In the genomic region with DNA sequence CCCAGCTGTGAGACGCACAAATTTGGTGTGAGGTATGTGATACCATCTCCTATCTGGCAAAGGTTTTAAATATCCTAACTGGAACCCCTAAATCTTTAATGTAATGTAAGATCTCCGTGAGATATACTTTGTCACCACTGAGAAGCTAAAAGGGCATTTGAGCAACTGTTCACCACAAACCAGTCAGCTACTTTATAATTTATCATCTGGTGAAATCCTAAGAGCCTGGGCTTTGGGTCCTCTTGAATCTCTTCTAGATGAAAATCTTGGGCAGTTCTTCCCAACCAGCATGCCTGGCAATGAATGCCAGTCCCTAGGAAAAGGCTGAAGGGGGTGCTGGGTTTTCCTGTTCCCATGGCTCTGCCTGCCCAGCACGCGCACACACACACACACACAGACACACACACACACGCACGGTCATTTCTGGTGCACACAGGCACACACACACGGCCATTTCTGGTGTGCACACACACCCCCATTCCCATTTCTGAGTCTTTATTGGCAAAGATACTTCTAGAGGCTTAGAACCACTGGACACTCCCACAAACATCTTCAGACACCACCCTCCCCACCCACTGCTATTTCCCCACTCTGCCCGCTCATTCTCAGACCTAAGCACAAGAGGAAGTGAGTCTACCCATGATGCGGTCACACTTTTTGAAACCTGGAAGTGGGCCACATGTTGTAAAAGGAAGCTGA, we compare ENCODE assay signal across 8 cellular contexts.
DNase-seq lines count a peak whose midpoint lies in the region; ATAC-seq and TF ChIP-seq lines count a peak whose summit lies in the region.

No MANE protein-coding gene starts in this region.

- peaks cover 87% of the 10 kb centered on the region for H3K4me1 ChIP-seq in Panc1 (ENCODE audit: control insufficient read depth, insufficient read depth, low read length)
- H3K4me1 ChIP-seq in sigmoid colon = peaks cover 0 to 39% (median 29%) of the 10 kb centered on the region in 4 donors

- CTCF ChIA-PET in Panc1 (lab: Charles Lee) = no interaction called here

- H3K27me3 ChIP-seq in Panc1 (ENCODE audit: control insufficient read depth, insufficient read depth, low read length) (no peaks in the 10 kb centered on the region), sigmoid colon (no peaks in the 10 kb centered on the region)

- in situ Hi-C loops in Panc1 (cut with HindIII; ENCODE audit: low pct_unique_long_range_greater_than_20kb, low sequenced_read_pairs) = no loop called here

- TF ChIP-seq CTCF in Panc1 (IDR thresholded peaks at IDR 0.05) = no peak
- no peak for TF ChIP-seq CTCF in sigmoid colon (IDR thresholded peaks at IDR 0.05)

- POLR2A ChIA-PET in Panc1 (lab: Charles Lee) = interaction anchor here (0.5 to 1.6 kb wide), 7 partner anchors 16 to 880 kb away, joined by 3 to 9 read pairs (median 5); no protein-coding TSS in a partner anchor

- H3K4me3 ChIP-seq in Panc1 (ENCODE audit: low read depth in 2 of 2, low read length in 2 of 2) (peak overlapping the region; percentile 13 to 49), sigmoid colon (no peak overlapping the region)

- WGBS in sigmoid colon, 2 donors = 20 to 21% methylated on average over 9 of the region's 9 CpGs

- intact Hi-C loops in Panc1 (cut with micrococcal nuclease; ENCODE audit: unreplicated experiment) = no loop called here
- intact Hi-C loops in sigmoid colon (cut with DNase I) = no loop called here

- no peaks in the 10 kb centered on the region for H3K36me3 ChIP-seq in Panc1 (ENCODE audit: control insufficient read depth, insufficient read depth, low read length)
- H3K36me3 ChIP-seq in sigmoid colon = no peaks in the 10 kb centered on the region

- TF ChIP-seq POLR2A in sigmoid colon (IDR thresholded peaks at IDR 0.05) = no peak

- H3K4me1 Mint-ChIP-seq in activated T-cell treated with anti-CD3 and anti-CD28 coated beads, Interleukin-2, amount 50 U/mL, for 72 hours (ENCODE audit: low read depth) = peaks cover 50% of the 10 kb centered on the region

- ATAC-seq in GM18519 (IDR thresholded peaks at IDR 0.05; ENCODE audit: low FRiP score, unreplicated experiment) = peak; percentile 39
- peak; percentile 58 for ATAC-seq in HG02943 (IDR thresholded peaks at IDR 0.05; ENCODE audit: low read depth, unreplicated experiment)
- peak; percentile 84 for ATAC-seq in Panc1
- peak; percentile 89 to 92 for ATAC-seq in activated T-cell treated with anti-CD3 and anti-CD28 coated beads, Interleukin-2, amount 50 U/mL, for 72 hours (replicated peaks in 1 of 2)

- no peaks in the 10 kb centered on the region for H3K36me3 Mint-ChIP-seq in activated T-cell treated with anti-CD3 and anti-CD28 coated beads, Interleukin-2, amount 50 U/mL, for 72 hours (ENCODE audit: insufficient read depth in 2 of 2)

- H3K9me3 ChIP-seq in Panc1 (ENCODE audit: control insufficient read depth, insufficient read depth, low read depth, low read length) (no peaks in the 10 kb centered on the region), sigmoid colon (no peaks in the 10 kb centered on the region)

- TSS peak; percentile 22 for BruUV-seq in Panc1 (replicated peaks; lab: Mats Ljungman, UMichigan)

- H3K27ac ChIP-seq in Panc1 (ENCODE audit: low read length) = peak overlapping the region; percentile 90
- H3K27ac ChIP-seq in sigmoid colon = peak overlapping the region; percentile 12 to 49 (median 34)

- peak overlapping the region; percentile 68 to 72 for H3K4me3 Mint-ChIP-seq in activated T-cell treated with anti-CD3 and anti-CD28 coated beads, Interleukin-2, amount 50 U/mL, for 72 hours

- no peaks in the 10 kb centered on the region for H3K9me3 Mint-ChIP-seq in activated T-cell treated with anti-CD3 and anti-CD28 coated beads, Interleukin-2, amount 50 U/mL, for 72 hours

- no peak for TF ChIP-seq EP300 in sigmoid colon (IDR thresholded peaks at IDR 0.05)

- DNase-seq in Panc1 (ENCODE audit: low read depth, low spot score) (peak; percentile 92), fibroblast of the conjunctiva (ENCODE audit: low read depth) (peak; percentile 86), sigmoid colon (peak; percentile 89), NCI-H1694 treated with DMSO at 0.1 percent for 48 hours (lab: John Stamatoyannopoulos, UW) (no peak), SK-N-DZ (ENCODE audit: low spot score) (no peak)
- DNase-seq in activated T-cell treated with anti-CD3 and anti-CD28 coated beads, Interleukin-2, amount 50 U/mL, for 72 hours = peak; percentile 76 to 80

- H3K27me3 Mint-ChIP-seq in activated T-cell treated with anti-CD3 and anti-CD28 coated beads, Interleukin-2, amount 50 U/mL, for 72 hours (ENCODE audit: low read depth) = peaks cover 16% of the 10 kb centered on the region

- no peak overlapping the region for H3K27ac Mint-ChIP-seq in activated T-cell treated with anti-CD3 and anti-CD28 coated beads, Interleukin-2, amount 50 U/mL, for 72 hours

Comparison
In these comparisons a context has a peak if more than half of its experiments do, and no peak if none do; other contexts are left out.
1. ATAC-seq: peak in every context shown above with its lines; median percentile 90 in activated T-cell treated with anti-CD3 and anti-CD28 coated beads, Interleukin-2, amount 50 U/mL, for 72 hours; 84 in Panc1; 58 in HG02943; 39 in GM18519.
2. DNase-seq: peak in Panc1 (single experiment), activated T-cell treated with anti-CD3 and anti-CD28 coated beads, Interleukin-2, amount 50 U/mL, for 72 hours (2 of 2), fibroblast of the conjunctiva (single experiment) and sigmoid colon (single experiment); none in NCI-H1694 treated with DMSO at 0.1 percent for 48 hours (single experiment) and SK-N-DZ (single experiment).
3. H3K4me3 ChIP-seq: peak in Panc1 (2 of 2); none in sigmoid colon (0 of 4).